In the genomic region with DNA sequence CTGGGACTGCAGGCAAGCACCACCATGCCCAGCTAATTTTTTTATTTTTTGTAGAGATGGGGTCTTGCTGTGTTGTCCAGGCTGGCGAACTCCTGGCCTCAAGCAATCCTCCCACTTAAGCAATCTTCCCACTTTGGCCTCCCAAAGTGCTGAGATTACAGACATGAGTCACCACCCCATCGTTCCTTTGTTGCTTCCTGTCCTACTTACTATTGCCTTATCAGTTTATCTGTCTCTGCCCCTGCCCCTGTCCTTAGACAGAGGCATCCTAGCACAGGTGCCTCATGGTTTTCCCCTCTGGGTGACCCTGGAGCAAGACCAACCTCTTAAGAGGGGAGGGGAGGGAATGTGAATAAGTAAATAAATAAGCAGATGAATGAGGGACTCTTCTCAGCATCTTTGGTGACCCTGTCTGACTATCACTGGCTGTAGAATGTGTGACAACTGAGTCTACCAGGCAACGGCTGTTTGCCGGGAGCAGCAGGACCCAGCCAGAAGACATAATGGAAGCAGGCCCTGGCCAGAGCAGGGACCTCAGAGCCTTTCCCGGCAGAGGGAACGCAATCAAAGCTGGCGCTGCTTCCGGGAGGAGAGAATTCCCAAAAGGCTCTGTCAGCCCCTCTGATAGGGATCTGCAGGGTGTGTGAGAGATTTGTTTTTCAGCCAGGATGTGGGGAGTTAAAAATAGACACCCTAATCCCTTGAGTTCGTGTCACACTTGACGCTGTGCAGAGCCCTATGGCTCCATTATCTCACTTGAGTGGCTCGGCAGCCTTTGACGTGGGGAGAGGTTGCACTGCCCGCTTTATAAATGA, we compare ENCODE assay signal across 13 cellular contexts. TPM values are rescaled to one million over a fixed set of nuclear protein-coding genes. Genes with fewer than 3 reads are reported as not detected.
DNase-seq lines count a peak whose midpoint lies in the region; ATAC-seq lines count a peak whose summit lies in the region.
"Had no signal": no experiment of that assay in that cellular context is flagged by ENCODE, and none has a peak within 500 bp of the region (broad histone marks: within the 10 kb centered on the region; RNA-seq: fewer than 3 reads in every experiment).

No MANE protein-coding gene starts in this region.

- no peaks in the 10 kb centered on the region for H3K36me3 ChIP-seq in BLaER1 treated with 17β-estradiol and CSF1 and Interleukin-3, amounts not matched to agents 10 nM and 100 nM
- no peaks in the 10 kb centered on the region for H3K36me3 ChIP-seq in muscle layer of colon (ENCODE audit: insufficient read depth, low read length)
- H3K36me3 ChIP-seq: tibial nerve had no signal

- peak overlapping the region in 10 of 11 experiments; percentile 4 to 83 (median 72); a peak in 20 of 22 replicates for H3K27ac ChIP-seq in BLaER1 treated with 17β-estradiol and CSF1 and Interleukin-3, amounts not matched to agents 10 nM and 100 nM
- peak overlapping the region; percentile 54 for H3K27ac ChIP-seq in muscle layer of colon (ENCODE audit: low read depth, low read length)

- peaks cover 62 to 98% (median 94%) of the 10 kb centered on the region in 10 experiments for H3K4me1 ChIP-seq in BLaER1 treated with 17β-estradiol and CSF1 and Interleukin-3, amounts not matched to agents 10 nM and 100 nM
- H3K4me1 ChIP-seq in muscle layer of colon (ENCODE audit: insufficient read depth, low read length) = peaks cover 66% of the 10 kb centered on the region

- H4K20me1 ChIP-seq in BLaER1 treated with 17β-estradiol and CSF1 and Interleukin-3, amounts not matched to agents 10 nM and 100 nM = peaks cover 0 to 1% (median 0%) of the 10 kb centered on the region in 11 experiments; a peak in 2 of 22 replicates

- H3K27me3 ChIP-seq in BLaER1 treated with 17β-estradiol and CSF1 and Interleukin-3, amounts not matched to agents 10 nM and 100 nM = peaks cover 0 to 3% (median 0%) of the 10 kb centered on the region in 11 experiments; a peak in 1 of 22 replicates
- no peaks in the 10 kb centered on the region for H3K27me3 ChIP-seq in muscle layer of colon (ENCODE audit: control insufficient read depth in 1 of 2, insufficient read depth in 2 of 2, low read length in 2 of 2)

- H3K9ac ChIP-seq in BLaER1 treated with 17β-estradiol and CSF1 and Interleukin-3, amounts not matched to agents 10 nM and 100 nM = peak overlapping the region in 9 of 11 experiments; percentile 52 to 74 (median 62); a peak in 17 of 22 replicates
- peak overlapping the region; percentile 9 for H3K9ac ChIP-seq in muscle layer of colon (ENCODE audit: low read length)

- no peaks in the 10 kb centered on the region; a peak in 1 of 22 replicates for H3K9me3 ChIP-seq in BLaER1 treated with 17β-estradiol and CSF1 and Interleukin-3, amounts not matched to agents 10 nM and 100 nM (replicated peaks in 1 of 11)
- no peaks in the 10 kb centered on the region for H3K9me3 ChIP-seq in muscle layer of colon (ENCODE audit: low read length)
- H3K9me3 ChIP-seq: tibial nerve had no signal

- ATAC-seq in GM18868 (IDR thresholded peaks at IDR 0.05; ENCODE audit: unreplicated experiment) = no peak
- ATAC-seq: T-cell had no signal

- H3K4me2 ChIP-seq in BLaER1 treated with 17β-estradiol and CSF1 and Interleukin-3, amounts not matched to agents 10 nM and 100 nM = peak overlapping the region; percentile 69 to 95 (median 90)

- DNase-seq in NCI-H1092 treated with DMSO at 0.1 percent for 48 hours (lab: John Stamatoyannopoulos, UW) (peak; percentile 14), dermis blood vessel endothelial cell (peak; percentile 26), pons (ENCODE audit: low spot score) (no peak)
- no peak for DNase-seq in stimulated activated CD4-positive, alpha-beta T cell treated with anti-CD3 and anti-CD28 coated beads, Interleukin-4, amount 100 ng/mL, for 4 hours
- no peak for DNase-seq in activated CD8-positive, alpha-beta memory T cell treated with anti-CD3 and anti-CD28 coated beads for 24 hours
- DNase-seq: activated naive CD4-positive, alpha-beta T cell treated with anti-CD3 and anti-CD28 coated beads for 36 hours; DMS79 treated with DMSO at 0.1 percent for 48 hours; T-cell had no signal

- H3K4me3 ChIP-seq in BLaER1 treated with 17β-estradiol and CSF1 and Interleukin-3, amounts not matched to agents 10 nM and 100 nM = peak overlapping the region in 8 of 10 experiments; percentile 5 to 53 (median 40); a peak in 9 of 20 replicates
- no peak overlapping the region for H3K4me3 ChIP-seq in muscle layer of colon (ENCODE audit: low read depth in 1 of 2, low read length in 2 of 2)
- H3K4me3 ChIP-seq: skin epidermis, tibial nerve had no signal

RNA-seq across cellular contexts. Expression of gene DAB2IP, which starts 43.8 kb away (rescaled TPM):
- 24.3 and 38.4 TPM in 2 replicates for total RNA-seq in dermis blood vessel endothelial cell

Comparison
In these comparisons a context has a peak if more than half of its experiments do, and no peak if none do; other contexts are left out.
1. H3K4me3 ChIP-seq: peak in BLaER1 treated with 17β-estradiol and CSF1 and Interleukin-3, amounts not matched to agents 10 nM and 100 nM (8 of 10); none in muscle layer of colon (0 of 2).
2. DNase-seq: peak in NCI-H1092 treated with DMSO at 0.1 percent for 48 hours (single experiment) and dermis blood vessel endothelial cell (single experiment); none in pons (single experiment), stimulated activated CD4-positive, alpha-beta T cell treated with anti-CD3 and anti-CD28 coated beads, Interleukin-4, amount 100 ng/mL, for 4 hours (0 of 2) and activated CD8-positive, alpha-beta memory T cell treated with anti-CD3 and anti-CD28 coated beads for 24 hours (single experiment).